In genomic region chr9:21408817-21409216, GRCh38 we compare ENCODE assay signal across 9 cellular contexts. TPM values are rescaled to one million over a fixed set of nuclear protein-coding genes. Genes with fewer than 3 reads are reported as not detected.
"Had no signal": no experiment of that assay in that cellular context is flagged by ENCODE, and none has a peak within 500 bp of the region (broad histone marks: within the 10 kb centered on the region; RNA-seq: fewer than 3 reads in every experiment).

Gene IFNA8, plus strand, starts transcription at chr9:21409117. Its CDS starts 60 bp downstream, at chr9:21409177.

- FAIRE-seq: H1, H54, HepG2 had no signal

- DNase-seq: H9, HCEC 1CT, HFFc6, KBM-7 had no signal

- ATAC-seq: GM23338, HepG2 had no signal

RNA-seq across cellular contexts. Expression of gene IFNA8, which starts in this region (rescaled TPM):
- polyA plus RNA-seq: GM23338, H1, HepG2, IgD-negative memory B cell had no signal
